Comparison of ENCODE assay signal across 13 cellular contexts in the genomic region with DNA sequence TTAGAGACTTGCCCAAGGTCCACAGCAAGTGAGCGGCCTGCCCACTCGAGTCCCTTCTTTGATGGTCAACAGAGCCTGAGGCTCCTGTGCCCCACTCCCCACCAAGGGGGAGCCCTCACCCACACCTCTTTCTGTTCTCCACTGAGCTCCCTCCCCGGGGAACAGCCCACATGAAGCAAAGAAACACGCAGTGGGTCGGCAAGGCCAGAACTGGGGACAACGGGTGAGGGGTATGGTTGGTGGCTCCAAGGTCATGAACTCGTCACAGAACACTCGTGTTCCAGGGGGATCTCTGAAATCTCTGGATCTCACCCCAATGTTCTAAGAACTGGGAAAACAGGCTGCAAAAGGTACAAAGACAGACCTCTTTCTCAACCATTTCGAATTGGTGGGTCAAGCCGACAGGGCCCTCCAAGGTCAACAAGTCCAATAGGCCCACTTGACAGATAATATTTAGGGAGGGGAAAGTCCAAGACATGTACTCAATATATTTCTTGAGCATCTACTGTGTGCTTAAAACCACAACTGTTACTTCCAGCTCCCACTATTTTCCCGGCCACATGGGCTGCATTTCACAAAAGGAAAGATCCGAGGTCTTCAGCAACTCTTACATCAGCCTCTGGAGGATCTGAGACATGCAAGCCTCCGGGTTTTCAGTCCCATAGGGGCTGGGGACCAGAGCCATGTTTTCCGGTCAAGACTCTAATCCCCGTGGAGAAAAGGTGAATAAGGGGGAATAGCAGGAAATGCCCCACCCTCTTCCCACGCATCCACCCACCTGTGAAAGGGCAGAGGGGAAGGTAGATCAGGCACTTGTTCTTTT. TPM values are rescaled to one million over a fixed set of nuclear protein-coding genes. Genes with fewer than 3 reads are reported as not detected.
DNase-seq lines count a peak whose midpoint lies in the region; ATAC-seq and TF ChIP-seq lines count a peak whose summit lies in the region.
"Had no signal": no experiment of that assay in that cellular context is flagged by ENCODE, and none has a peak within 500 bp of the region (broad histone marks: within the 10 kb centered on the region; RNA-seq: fewer than 3 reads in every experiment).

No MANE protein-coding gene starts in this region.

- peak overlapping the region; percentile 95 for H3K4me2 ChIP-seq in neuronal stem cell (ENCODE audit: insufficient read depth, low read length, poor library complexity, severe bottlenecking)

- peak overlapping the region; percentile 68 for H3K23ac ChIP-seq in neuronal stem cell (ENCODE audit: low read depth, low read length, poor library complexity)

- H3K4me3 ChIP-seq in NT2/D1 (ENCODE audit: insufficient read length, low read depth) (peak overlapping the region; percentile 58), endodermal cell (ENCODE audit: low read length) (peak overlapping the region; percentile 77), neuronal stem cell (ENCODE audit: low read length in 2 of 2) (no peak overlapping the region), mucosa of descending colon (no peak overlapping the region)

- peaks cover 29% of the 10 kb centered on the region for H3K4me1 Mint-ChIP-seq in activated CD4-positive, alpha-beta T cell treated with anti-CD3 and anti-CD28 coated beads for 36 hours
- H3K4me1 Mint-ChIP-seq in endodermal cell, result no peaks in the 10 kb centered on the region

- no peak overlapping the region for H4K91ac ChIP-seq in neuronal stem cell (ENCODE audit: low read depth, low read length, poor library complexity)

- H3K14ac ChIP-seq in neuronal stem cell (ENCODE audit: low read length), result no peak overlapping the region

- POLR2A ChIA-PET in activated CD4-positive, alpha-beta T cell treated with anti-CD3 and anti-CD28 coated beads for 36 hours (lab: Charles Lee), result interaction anchor here (0.6 kb wide), 1 partner anchor 235 kb away, joined by 4 read pairs; no protein-coding TSS in a partner anchor

- H4K8ac ChIP-seq in neuronal stem cell (ENCODE audit: low read depth, low read length), result no peak overlapping the region

- H3K9me3 ChIP-seq in NT2/D1 (ENCODE audit: insufficient read depth, low read length) (no peaks in the 10 kb centered on the region), endodermal cell (ENCODE audit: control insufficient read depth, low read length) (no peaks in the 10 kb centered on the region), neuronal stem cell (replicated peaks in 1 of 2; ENCODE audit: control insufficient read depth in 2 of 2, insufficient read depth in 1 of 2, low read depth in 1 of 2, low read length in 2 of 2) (no peaks in the 10 kb centered on the region), mucosa of descending colon (no peaks in the 10 kb centered on the region)
- H3K9me3 ChIP-seq: heart left ventricle had no signal

- H3K18ac ChIP-seq in neuronal stem cell (ENCODE audit: low read length), result no peak overlapping the region

- H3K36me3 ChIP-seq in NT2/D1 (ENCODE audit: insufficient read depth, insufficient read length, low read length), result no peaks in the 10 kb centered on the region
- no peaks in the 10 kb centered on the region for H3K36me3 ChIP-seq in endodermal cell (ENCODE audit: control insufficient read depth, insufficient read depth, low read length)
- H3K36me3 ChIP-seq in neuronal stem cell (replicated peaks in 1 of 2; ENCODE audit: control insufficient read depth in 2 of 2, insufficient read depth in 2 of 2, low read length in 2 of 2), result no peaks in the 10 kb centered on the region
- H3K36me3 ChIP-seq in mucosa of descending colon (ENCODE audit: low read depth), result no peaks in the 10 kb centered on the region
- H3K36me3 ChIP-seq: heart left ventricle had no signal

- no peak overlapping the region for H2AK5ac ChIP-seq in neuronal stem cell (ENCODE audit: low read depth, low read length)

- WGBS in endodermal cell (ENCODE audit: insufficient coverage in 1 of 2, insufficient read length in 1 of 2), 2 experiments, result 77 to 79% methylated on average over 10 to 16 of the region's 16 CpGs
- no CpG with 5 or more reads among the region's 16 CpGs for WGBS in neuronal stem cell (ENCODE audit: extremely low coverage in 2 of 2, insufficient read length in 2 of 2, insufficient replicate concordance in 1 of 2), 2 donors

- H3K9ac ChIP-seq in NT2/D1 (ENCODE audit: insufficient read length, low read depth), result peak overlapping the region; percentile 76
- no peak overlapping the region for H3K9ac ChIP-seq in endodermal cell (ENCODE audit: extremely low read depth, low read length, poor library complexity, severe bottlenecking)
- no peak overlapping the region for H3K9ac ChIP-seq in neuronal stem cell (ENCODE audit: low read depth, low read length, poor library complexity)

- no peak overlapping the region for H3K27ac ChIP-seq in endodermal cell (ENCODE audit: low read depth, low read length)
- no peak overlapping the region for H3K27ac ChIP-seq in neuronal stem cell (replicated peaks; ENCODE audit: low read length)
- H3K27ac ChIP-seq: heart left ventricle had no signal

- no peak overlapping the region for H2BK12ac ChIP-seq in neuronal stem cell (ENCODE audit: low read length)

- no peak overlapping the region for H2BK15ac ChIP-seq in neuronal stem cell (ENCODE audit: low read length)

- H3K4ac ChIP-seq in neuronal stem cell (ENCODE audit: low read length), result no peak overlapping the region

- DNase-seq in activated CD4-positive, alpha-beta T cell treated with anti-CD3 and anti-CD28 coated beads for 36 hours, result no peak
- DNase-seq in activated CD4-positive, alpha-beta T cell treated with anti-CD3 and anti-CD28 coated beads, Interleukin-2, amount 50 U/mL, for 1 hour, result no peak
- DNase-seq in NT2/D1 (ENCODE audit: low read depth, low spot score) (no peak), endodermal cell (peak; percentile 55), neuronal stem cell (ENCODE audit: low spot score) (no peak), mucosa of descending colon (no peak)
- no peak for DNase-seq in activated naive CD4-positive, alpha-beta T cell (lab: John Stamatoyannopoulos, UW)
- DNase-seq: effector CD8-positive, alpha-beta T cell; EL; NCI-H226 had no signal

- intact Hi-C loops in activated CD4-positive, alpha-beta T cell treated with anti-CD3 and anti-CD28 coated beads for 36 hours (cut with DNase I, micrococcal nuclease), result no loop called here
- intact Hi-C loops in mucosa of descending colon (cut with DNase I, micrococcal nuclease), result no loop called here

- H3K79me1 ChIP-seq in neuronal stem cell (ENCODE audit: low read depth, low read length), result no peaks in the 10 kb centered on the region

- TF ChIP-seq CTCF in endodermal cell (conservative IDR thresholded peaks at IDR 0.05) (no peak), mucosa of descending colon (IDR thresholded peaks at IDR 0.05) (no peak)

- no peak for ATAC-seq in activated CD4-positive, alpha-beta T cell treated with anti-CD3 and anti-CD28 coated beads for 36 hours
- ATAC-seq in GM18873 (IDR thresholded peaks at IDR 0.05; ENCODE audit: low FRiP score, unreplicated experiment) (no peak), mucosa of descending colon (no peak)

- H3K27me3 Mint-ChIP-seq in activated CD4-positive, alpha-beta T cell treated with anti-CD3 and anti-CD28 coated beads for 36 hours, result peaks cover 18% of the 10 kb centered on the region
- H3K27me3 Mint-ChIP-seq in endodermal cell (ENCODE audit: insufficient read depth), result peaks cover 20% of the 10 kb centered on the region

- H3K4me3 Mint-ChIP-seq in activated CD4-positive, alpha-beta T cell treated with anti-CD3 and anti-CD28 coated beads for 36 hours, result peak overlapping the region; percentile 61
- H3K4me3 Mint-ChIP-seq in endodermal cell, result peak overlapping the region; percentile 61

- H2BK5ac ChIP-seq in neuronal stem cell (ENCODE audit: low read length), result no peak overlapping the region

- no peak overlapping the region for H3K27ac Mint-ChIP-seq in activated CD4-positive, alpha-beta T cell treated with anti-CD3 and anti-CD28 coated beads for 36 hours
- no peak overlapping the region for H3K27ac Mint-ChIP-seq in endodermal cell
- H3K27ac Mint-ChIP-seq: activated naive CD8-positive, alpha-beta T cell treated with anti-CD3 and anti-CD28 coated beads, Interleukin-2, amount 10 ng/mL, durations not matched to agents 7 days and 5 days had no signal

- no peak overlapping the region for H2BK120ac ChIP-seq in neuronal stem cell (ENCODE audit: low read depth, low read length)

- no peak overlapping the region for H2AFZ ChIP-seq in neuronal stem cell (ENCODE audit: low read length)

- peaks cover 15% of the 10 kb centered on the region for H3K4me1 ChIP-seq in NT2/D1 (ENCODE audit: insufficient read depth, insufficient read length)
- no peaks in the 10 kb centered on the region for H3K4me1 ChIP-seq in endodermal cell (ENCODE audit: control insufficient read depth, insufficient read depth, low read length)
- H3K4me1 ChIP-seq in neuronal stem cell (ENCODE audit: control insufficient read depth in 2 of 2, insufficient read depth in 1 of 2, low read depth in 1 of 2, low read length in 2 of 2), result peaks cover 5 to 24% of the 10 kb centered on the region in 2 donors
- H3K4me1 ChIP-seq in mucosa of descending colon (ENCODE audit: low read depth), result peaks cover 12% of the 10 kb centered on the region

- peaks cover 13% of the 10 kb centered on the region for H3K27me3 ChIP-seq in NT2/D1 (ENCODE audit: insufficient read depth, insufficient read length)
- H3K27me3 ChIP-seq in endodermal cell (ENCODE audit: control insufficient read depth, insufficient read depth, low read length, poor library complexity, severe bottlenecking), result peaks cover 11% of the 10 kb centered on the region
- peaks cover 0 to 52% (median 28%) of the 10 kb centered on the region in 3 experiments for H3K27me3 ChIP-seq in neuronal stem cell (ENCODE audit: control insufficient read depth in 3 of 3, insufficient read depth in 3 of 3, low read depth in 1 of 3, low read length in 3 of 3)

- H3K9me3 Mint-ChIP-seq in activated CD4-positive, alpha-beta T cell treated with anti-CD3 and anti-CD28 coated beads for 36 hours (ENCODE audit: low read depth), result no peaks in the 10 kb centered on the region
- H3K9me3 Mint-ChIP-seq in endodermal cell, result no peaks in the 10 kb centered on the region
- H3K9me3 Mint-ChIP-seq: activated naive CD8-positive, alpha-beta T cell treated with anti-CD3 and anti-CD28 coated beads, Interleukin-2, amount 10 ng/mL, durations not matched to agents 7 days and 5 days had no signal

- H3K36me3 Mint-ChIP-seq in activated CD4-positive, alpha-beta T cell treated with anti-CD3 and anti-CD28 coated beads for 36 hours (ENCODE audit: low read depth), result no peaks in the 10 kb centered on the region
- H3K36me3 Mint-ChIP-seq in endodermal cell (ENCODE audit: low read depth), result no peaks in the 10 kb centered on the region
- H3K36me3 Mint-ChIP-seq: activated naive CD8-positive, alpha-beta T cell treated with anti-CD3 and anti-CD28 coated beads, Interleukin-2, amount 10 ng/mL, durations not matched to agents 7 days and 5 days had no signal

- CTCF ChIA-PET in activated CD4-positive, alpha-beta T cell treated with anti-CD3 and anti-CD28 coated beads for 36 hours (lab: Charles Lee), result interaction anchor here (0.6 to 0.9 kb wide), 2 partner anchors 12 to 103 kb away, joined by 3 read pairs; no protein-coding TSS in a partner anchor

RNA-seq across cellular contexts. Expression of a gene that starts 1.1 kb away (rescaled TPM):
- total RNA-seq in activated CD4-positive, alpha-beta T cell treated with anti-CD3 and anti-CD28 coated beads for 36 hours, result 1 to 10 TPM; 2.1 to 2.5 TPM
- total RNA-seq in endodermal cell, result 1 to 10 TPM; 8.0 to 8.2 TPM
- 5.2 TPM for polyA plus RNA-seq in endodermal cell (2013, experiment 1 of 2)
- polyA plus RNA-seq in endodermal cell (2013, experiment 2 of 2), result 5.8 TPM
- polyA plus RNA-seq in neuronal stem cell (2013, experiment 1 of 2), result 3.2 TPM
- polyA plus RNA-seq in neuronal stem cell (2013, experiment 2 of 2), result 3.1 TPM
- 10 to 100 TPM; 15.7 to 59.6 (median 43.0) TPM for total RNA-seq in mucosa of descending colon

Comparison
In these comparisons a context has a peak if more than half of its experiments do, and no peak if none do; other contexts are left out.
1. H3K4me3 ChIP-seq: peak in NT2/D1 (single experiment) and endodermal cell (single experiment); none in neuronal stem cell (0 of 2) and mucosa of descending colon (single experiment).